10 cellular contexts compared by ENCODE assay signal in the genomic region with DNA sequence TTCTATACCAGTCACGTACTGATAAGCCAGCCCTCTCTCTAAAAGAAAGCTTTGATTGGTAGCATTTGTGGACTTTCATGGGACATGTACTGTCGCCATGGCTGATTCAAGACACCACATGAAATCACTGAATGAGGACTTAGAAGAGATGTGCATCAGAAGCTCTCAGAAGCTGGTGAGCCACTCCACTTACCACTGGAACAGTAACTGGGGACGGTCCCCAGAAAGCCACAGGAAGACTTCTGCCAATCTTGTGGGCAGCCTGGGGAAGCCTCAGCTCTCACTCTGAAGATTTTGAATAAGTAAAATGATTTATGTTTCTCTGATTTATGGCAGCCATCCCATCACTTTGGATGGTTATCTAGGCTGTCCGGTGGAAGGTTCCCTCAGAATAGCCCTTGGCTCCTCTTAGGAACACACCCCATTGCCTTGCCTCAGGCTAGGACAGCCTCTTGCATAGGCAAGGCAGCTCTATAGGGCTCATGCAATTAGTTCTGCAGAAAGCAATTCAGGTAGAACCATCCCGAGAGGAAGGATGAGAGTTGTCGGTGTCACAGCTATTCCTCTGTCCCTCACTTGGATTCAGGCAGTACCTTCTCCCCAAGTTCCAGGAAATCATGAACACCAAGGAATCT. TPM values are rescaled to one million over a fixed set of nuclear protein-coding genes. Genes with fewer than 3 reads are reported as not detected.
DNase-seq lines count a peak whose midpoint lies in the region; ATAC-seq and TF ChIP-seq lines count a peak whose summit lies in the region.
"Had no signal": no experiment of that assay in that cellular context is flagged by ENCODE, and none has a peak within 500 bp of the region (broad histone marks: within the 10 kb centered on the region; RNA-seq: fewer than 3 reads in every experiment).

No MANE protein-coding gene starts in this region.

- ATAC-seq in GM18907 (IDR thresholded peaks at IDR 0.05; ENCODE audit: unreplicated experiment) (peak; percentile 85), HG03135 (IDR thresholded peaks at IDR 0.05; ENCODE audit: unreplicated experiment) (peak; percentile 65), natural killer cell (peak in 2 of 3 donors; percentile 21 to 55)

- no peaks in the 10 kb centered on the region for H3K4me1 Mint-ChIP-seq in natural killer cell

- H3K36me3 Mint-ChIP-seq in natural killer cell, result peaks cover 9% of the 10 kb centered on the region

- TF ChIP-seq POLR2A in lower leg skin (IDR thresholded peaks at IDR 0.05), result no peak

- TF ChIP-seq CTCF in natural killer cell (IDR thresholded peaks at IDR 0.05) (no peak), lower leg skin (IDR thresholded peaks at IDR 0.05) (no peak), coronary artery (IDR thresholded peaks at IDR 0.05) (no peak)

- no peak overlapping the region for H3K4me3 ChIP-seq in lower leg skin (ENCODE audit: low read depth, poor library complexity, severe bottlenecking)
- H3K4me3 ChIP-seq in coronary artery, result no peak overlapping the region
- H3K4me3 ChIP-seq: tibial nerve had no signal

- intact Hi-C loops in natural killer cell (cut with micrococcal nuclease) (no loop called here), lower leg skin (cut with DNase I; ENCODE audit: low total_unique reads) (no loop called here)

- no peaks in the 10 kb centered on the region for H3K27me3 Mint-ChIP-seq in natural killer cell (ENCODE audit: low read depth in 2 of 2)

- H3K27ac Mint-ChIP-seq in natural killer cell, result no peak overlapping the region

- 73 to 87% methylated on average over 6 of the region's 6 CpGs for WGBS in lower leg skin, 2 donors

- no peak overlapping the region for H3K27ac ChIP-seq in coronary artery
- H3K27ac ChIP-seq: tibial nerve had no signal

- no peaks in the 10 kb centered on the region for H3K9me3 Mint-ChIP-seq in natural killer cell

- DNase-seq in natural killer cell (no peak), NCI-H524 (lab: John Stamatoyannopoulos, UW) (no peak), lower leg skin (ENCODE audit: low spot score in 2 of 2) (no peak), coronary artery (ENCODE audit: low spot score) (no peak)
- DNase-seq: DMS53, NCI-H187 treated with DMSO at 0.1 percent for 48 hours, SHP77 had no signal

- no peak overlapping the region for H3K4me3 Mint-ChIP-seq in natural killer cell

RNA-seq across cellular contexts. Expression of a gene that starts 9.8 kb away (rescaled TPM):
- total RNA-seq in natural killer cell (10 to 100 TPM; 39.8 to 59.0 (median 43.3) TPM), lower leg skin (100 to 1,000 TPM in 1 of 4 donors, 10 to 100 TPM in 3; 55.0 to 112 (median 90.6) TPM)

RNA-seq across cellular contexts. Expression of a gene that starts 9.9 kb away (rescaled TPM):
- 10 to 100 TPM; 34.9 to 47.8 (median 39.2) TPM for total RNA-seq in natural killer cell
- total RNA-seq in lower leg skin, result 10 to 100 TPM; 13.8 to 20.4 (median 17.6) TPM

RNA-seq across cellular contexts. Expression of a gene that starts 18.0 kb away (rescaled TPM):
- 10 to 100 TPM; 40.0 to 59.6 (median 46.6) TPM for total RNA-seq in natural killer cell
- total RNA-seq in lower leg skin, result 10 to 100 TPM; 10.6 to 29.8 (median 25.1) TPM

RNA-seq across cellular contexts. Expression of a gene that starts 18.4 kb away (rescaled TPM):
- 10 to 100 TPM; 72.9 to 95.1 (median 88.5) TPM for total RNA-seq in natural killer cell
- 10 to 100 TPM; 35.5 to 69.4 (median 44.7) TPM for total RNA-seq in lower leg skin

RNA-seq across cellular contexts. Expression of a gene that starts 20.2 kb away (rescaled TPM):
- total RNA-seq in natural killer cell, result 10 to 100 TPM; 27.6 to 40.5 (median 37.4) TPM
- total RNA-seq in lower leg skin, result 100 to 1,000 TPM in 3 of 4 donors, 10 to 100 TPM in 1; 88.1 to 173 (median 147) TPM
